Comparison of ENCODE assay signal across 19 cellular contexts in genomic region chr7:30655096-30655970, GRCh38. TPM values are rescaled to one million over a fixed set of nuclear protein-coding genes. Genes with fewer than 3 reads are reported as not detected.
"Had no signal": no experiment of that assay in that cellular context is flagged by ENCODE, and none has a peak within 500 bp of the region (broad histone marks: within the 10 kb centered on the region; RNA-seq: fewer than 3 reads in every experiment).

No MANE protein-coding gene starts in this region.

- H3K36me3 ChIP-seq: breast epithelium, esophagus muscularis mucosa, prostate gland had no signal

- H3K4me3 ChIP-seq: breast epithelium, coronary artery, esophagus muscularis mucosa, hepatocyte, prostate gland, tibial artery had no signal

- DNase-seq: activated CD4-positive, alpha-beta memory T cell treated with anti-CD3 and anti-CD28 coated beads, Interleukin-2, amount 10 ng/mL, durations not matched to agents 7 days and 5 days; activated CD4-positive, alpha-beta T cell treated with anti-CD3 and anti-CD28 coated beads, Interleukin-2, amount 10 ng/mL, durations not matched to agents 24 days and 14 days; activated naive CD4-positive, alpha-beta T cell; amniotic stem cell; glutamatergic neuron; left ventricle myocardium superior; occipital lobe; stimulated activated CD4-positive, alpha-beta T cell treated with anti-CD3 and anti-CD28 coated beads, Interleukin-12 subunit alpha, Interleukin-12 subunit beta, amount 100 ng/mL, for 4 hours; stimulated activated CD4-positive, alpha-beta T cell treated with anti-CD3 and anti-CD28 coated beads, Interleukin-4, amount 100 ng/mL, for 4 hours; T1000 had no signal

- H3K4me1 ChIP-seq: breast epithelium, esophagus muscularis mucosa, prostate gland, tibial artery had no signal

- H3K4me2 ChIP-seq: hepatocyte had no signal

- H3K79me2 ChIP-seq: hepatocyte had no signal

- H3K27ac ChIP-seq: breast epithelium, coronary artery, esophagus muscularis mucosa, hepatocyte, prostate gland, tibial artery had no signal

- H3K9me3 ChIP-seq: breast epithelium, esophagus muscularis mucosa, prostate gland, tibial artery had no signal

- H3K27me3 ChIP-seq: breast epithelium, esophagus muscularis mucosa, hepatocyte, tibial artery had no signal

- FAIRE-seq: frontal cortex had no signal

- ATAC-seq: left ventricle myocardium superior had no signal

- H2AFZ ChIP-seq: hepatocyte had no signal

RNA-seq across cellular contexts. Expression of gene CRHR2, which starts 26.9 kb away (rescaled TPM):
- total RNA-seq: activated CD4-positive, alpha-beta memory T cell treated with anti-CD3 and anti-CD28 coated beads, Interleukin-2, amount 10 ng/mL, durations not matched to agents 7 days and 5 days; activated CD4-positive, alpha-beta T cell treated with anti-CD3 and anti-CD28 coated beads, Interleukin-2, amount 10 ng/mL, durations not matched to agents 24 days and 14 days; hepatocyte; mononuclear cell; myocyte had no signal
